ENCODE assay signal across 31 cellular contexts in genomic region chr20:56799187-56799586, GRCh38.
"Had no signal": no experiment of that assay in that cellular context is flagged by ENCODE, and none has a peak within 500 bp of the region (broad histone marks: within the 10 kb centered on the region; RNA-seq: fewer than 3 reads in every experiment).

No MANE protein-coding gene starts in this region.

- H3K9me3 Mint-ChIP-seq: natural killer cell had no signal

- H3K4me1 ChIP-seq: parathyroid adenoma, psoas muscle, suprapubic skin, testis, tibial artery, upper lobe of right lung, uterus had no signal

- H3K27me3 ChIP-seq: neutrophil, ovary, testis, transverse colon, upper lobe of right lung, uterus had no signal

- DNase-seq: naive thymus-derived CD4-positive, alpha-beta T cell; natural killer cell; nucleus accumbens; ovary; posterior cingulate gyrus; psoas muscle; right cardiac atrium; stimulated activated CD4-positive, alpha-beta T cell treated with anti-CD3 and anti-CD28 coated beads, Interleukin-15, amount 100 ng/mL, for 24 hours; stimulated activated CD4-positive, alpha-beta T cell treated with anti-CD3 and anti-CD28 coated beads, Interleukin-2, amount 100 ng/mL, for 24 hours; stimulated activated CD4-positive, alpha-beta T cell treated with anti-CD3 and anti-CD28 coated beads, Interleukin-2, amount 100 ng/mL, for 48 hours; stimulated activated CD4-positive, alpha-beta T cell treated with anti-CD3 and anti-CD28 coated beads, Interleukin-4, amount 100 ng/mL, for 24 hours; stimulated activated naive B cell treated with anti-CD40 and anti-IgM and Interleukin-4, amounts not matched to agents 10 μg/mL and 1 μg/mL and 100 μg/mL, for 72 hours; stimulated activated naive CD4-positive, alpha-beta T cell treated with Interleukin-2 at 50 U/mL for 16 hours; stimulated activated naive CD8-positive, alpha-beta T cell treated with anti-CD3 and anti-CD28 coated beads, Interleukin-15, amount 100 ng/mL, for 72 hours; substantia nigra; testis; tibial artery; transverse colon; upper lobe of right lung; uterus had no signal

- H2AFZ ChIP-seq: parathyroid adenoma had no signal

- ATAC-seq: naive thymus-derived CD4-positive, alpha-beta T cell; natural killer cell; psoas muscle; right cardiac atrium; sciatic nerve; stimulated activated effector memory CD8-positive, alpha-beta T cell treated with anti-CD3 and anti-CD28 coated beads, Interleukin-12 subunit alpha, Interleukin-12 subunit beta, amount 100 ng/mL, for 72 hours; stimulated activated naive B cell treated with anti-CD40 and anti-IgM and Interleukin-4, amounts not matched to agents 10 μg/mL and 1 μg/mL and 100 μg/mL, for 72 hours; stimulated activated naive CD8-positive, alpha-beta T cell treated with anti-CD3 and anti-CD28 coated beads, Interleukin-15, amount 100 ng/mL, for 72 hours; upper lobe of right lung had no signal

- H3K4me2 ChIP-seq: smooth muscle cell had no signal

- H3K4me3 ChIP-seq: ovary, psoas muscle, skin epidermis, smooth muscle cell, suprapubic skin, testis, tibial artery, transverse colon, upper lobe of right lung, uterus had no signal

- H3K4me1 Mint-ChIP-seq: naive thymus-derived CD4-positive, alpha-beta T cell; natural killer cell; stimulated activated effector memory CD8-positive, alpha-beta T cell treated with anti-CD3 and anti-CD28 coated beads, Interleukin-12 subunit alpha, Interleukin-12 subunit beta, amount 100 ng/mL, for 72 hours; stimulated activated naive B cell treated with anti-CD40 and anti-IgM and Interleukin-4, amounts not matched to agents 10 μg/mL and 1 μg/mL and 100 μg/mL, for 72 hours; stimulated activated naive CD8-positive, alpha-beta T cell treated with anti-CD3 and anti-CD28 coated beads, Interleukin-15, amount 100 ng/mL, for 72 hours had no signal

- H3K9ac ChIP-seq: parathyroid adenoma had no signal

- H3K27ac Mint-ChIP-seq: naive thymus-derived CD4-positive, alpha-beta T cell; natural killer cell; nephron; progenitor cell of endocrine pancreas; stimulated activated effector memory CD8-positive, alpha-beta T cell treated with anti-CD3 and anti-CD28 coated beads, Interleukin-12 subunit alpha, Interleukin-12 subunit beta, amount 100 ng/mL, for 72 hours; stimulated activated naive B cell treated with anti-CD40 and anti-IgM and Interleukin-4, amounts not matched to agents 10 μg/mL and 1 μg/mL and 100 μg/mL, for 72 hours; stimulated activated naive CD8-positive, alpha-beta T cell treated with anti-CD3 and anti-CD28 coated beads, Interleukin-15, amount 100 ng/mL, for 72 hours; type B pancreatic cell had no signal

- H3K27ac ChIP-seq: neutrophil, ovary, parathyroid adenoma, psoas muscle, skin epidermis, suprapubic skin, testis, tibial artery, transverse colon, upper lobe of right lung, uterus had no signal

- H3K36me3 ChIP-seq: neutrophil, ovary, suprapubic skin, tibial artery, transverse colon, upper lobe of right lung, uterus had no signal

- H3K4me3 Mint-ChIP-seq: naive thymus-derived CD4-positive, alpha-beta T cell; natural killer cell; nephron; neural crest cell; stimulated activated effector memory CD8-positive, alpha-beta T cell treated with anti-CD3 and anti-CD28 coated beads, Interleukin-12 subunit alpha, Interleukin-12 subunit beta, amount 100 ng/mL, for 72 hours; stimulated activated naive B cell treated with anti-CD40 and anti-IgM and Interleukin-4, amounts not matched to agents 10 μg/mL and 1 μg/mL and 100 μg/mL, for 72 hours; stimulated activated naive CD8-positive, alpha-beta T cell treated with anti-CD3 and anti-CD28 coated beads, Interleukin-15, amount 100 ng/mL, for 72 hours; type B pancreatic cell had no signal

- H3K79me2 ChIP-seq: parathyroid adenoma had no signal

- H3K9me3 ChIP-seq: neutrophil, ovary, psoas muscle, suprapubic skin, testis, transverse colon, upper lobe of right lung, uterus had no signal

- H3K36me3 Mint-ChIP-seq: natural killer cell; stimulated activated effector memory CD8-positive, alpha-beta T cell treated with anti-CD3 and anti-CD28 coated beads, Interleukin-12 subunit alpha, Interleukin-12 subunit beta, amount 100 ng/mL, for 72 hours; stimulated activated naive B cell treated with anti-CD40 and anti-IgM and Interleukin-4, amounts not matched to agents 10 μg/mL and 1 μg/mL and 100 μg/mL, for 72 hours; type B pancreatic cell had no signal
